ENCODE assay signal across 8 cellular contexts in genomic region chr1:230067871-230068814, GRCh38. TPM values are rescaled to one million over a fixed set of nuclear protein-coding genes. Genes with fewer than 3 reads are reported as not detected.
DNase-seq lines count a peak whose midpoint lies in the region; ATAC-seq and TF ChIP-seq lines count a peak whose summit lies in the region.

No MANE protein-coding gene starts in this region.

- H3K4me3 ChIP-seq in neural progenitor cell: peak overlapping the region; percentile 99

- H3K9ac ChIP-seq in neural progenitor cell: peak overlapping the region; percentile 59

- H3K79me2 ChIP-seq in neural progenitor cell (ENCODE audit: low read depth): peaks cover 54% of the 10 kb centered on the region

- H3F3A ChIP-seq in neural progenitor cell (ENCODE audit: low read depth): peaks cover 38% of the 10 kb centered on the region

- peaks cover 22% of the 10 kb centered on the region for H3K4me1 ChIP-seq in neural progenitor cell

- H3K4me2 ChIP-seq in neural progenitor cell: peak overlapping the region; percentile 91

- no peaks in the 10 kb centered on the region for H3K36me3 Mint-ChIP-seq in activated naive CD4-positive, alpha-beta T cell treated with anti-CD3 and anti-CD28 coated beads, Interleukin-2, amount 10 ng/mL, durations not matched to agents 7 days and 5 days
- no peaks in the 10 kb centered on the region for H3K36me3 Mint-ChIP-seq in glutamatergic neuron (ENCODE audit: unreplicated experiment)
- H3K36me3 Mint-ChIP-seq in neural progenitor cell: no peaks in the 10 kb centered on the region

- H4K20me1 ChIP-seq in neural progenitor cell (ENCODE audit: low read depth): peaks cover 55% of the 10 kb centered on the region

- peaks cover 3% of the 10 kb centered on the region for H3K27me3 Mint-ChIP-seq in activated naive CD4-positive, alpha-beta T cell treated with anti-CD3 and anti-CD28 coated beads, Interleukin-2, amount 10 ng/mL, durations not matched to agents 7 days and 5 days
- H3K27me3 Mint-ChIP-seq in glutamatergic neuron (ENCODE audit: unreplicated experiment): peaks cover 5% of the 10 kb centered on the region
- H3K27me3 Mint-ChIP-seq in neural progenitor cell (ENCODE audit: insufficient read depth, low read depth): peaks cover 5% of the 10 kb centered on the region

- DNase-seq in GM13977 (ENCODE audit: low spot score) (peak; percentile 50), NCI-H2227 treated with DMSO at 0.1 percent for 48 hours (lab: John Stamatoyannopoulos, UW) (peak; percentile 3), glutamatergic neuron (peak; percentile 63), neural progenitor cell (ENCODE audit: low spot score) (peak; percentile 70), cortex of kidney (lab: John Stamatoyannopoulos, UW) (no peak), SKM-1 treated with dmso at 0.1 percent for 144 hours (lab: John Stamatoyannopoulos, UW; ENCODE audit: unreplicated experiment) (no peak)
- peak; percentile 53 for DNase-seq in activated naive CD4-positive, alpha-beta T cell treated with anti-CD3 and anti-CD28 coated beads, Interleukin-2, amount 10 ng/mL, durations not matched to agents 7 days and 5 days

- H2AFZ ChIP-seq in neural progenitor cell (replicated peaks): peak overlapping the region; percentile 94

- peak overlapping the region; percentile 88 for H3K4me3 Mint-ChIP-seq in activated naive CD4-positive, alpha-beta T cell treated with anti-CD3 and anti-CD28 coated beads, Interleukin-2, amount 10 ng/mL, durations not matched to agents 7 days and 5 days
- peak overlapping the region; percentile 92 for H3K4me3 Mint-ChIP-seq in glutamatergic neuron (ENCODE audit: unreplicated experiment)
- H3K4me3 Mint-ChIP-seq in neural progenitor cell: peak overlapping the region; percentile 93

- peak; percentile 7 for TF ChIP-seq CTCF in GM13977 (IDR thresholded peaks at IDR 0.05; ENCODE audit: extremely low read depth, insufficient read depth, missing control alignments)
- no peak for TF ChIP-seq CTCF in glutamatergic neuron (IDR thresholded peaks at IDR 0.05; ENCODE audit: partially characterized antibody, unreplicated experiment)
- TF ChIP-seq CTCF in neural progenitor cell (IDR thresholded peaks at IDR 0.05): peak; percentile 16

- H3K9me3 Mint-ChIP-seq in activated naive CD4-positive, alpha-beta T cell treated with anti-CD3 and anti-CD28 coated beads, Interleukin-2, amount 10 ng/mL, durations not matched to agents 7 days and 5 days: peaks cover 6% of the 10 kb centered on the region
- peaks cover 6% of the 10 kb centered on the region for H3K9me3 Mint-ChIP-seq in glutamatergic neuron (ENCODE audit: unreplicated experiment)
- peaks cover 4% of the 10 kb centered on the region for H3K9me3 Mint-ChIP-seq in neural progenitor cell

- CTCF ChIA-PET in activated naive CD4-positive, alpha-beta T cell treated with anti-CD3 and anti-CD28 coated beads, Interleukin-2, amount 10 ng/mL, durations not matched to agents 7 days and 5 days (lab: Charles Lee): no interaction called here

- H3K27ac ChIP-seq in neural progenitor cell: no peak overlapping the region

- peaks cover 17% of the 10 kb centered on the region for H3K27me3 ChIP-seq in neural progenitor cell

- ATAC-seq in HG03139 (IDR thresholded peaks at IDR 0.05; ENCODE audit: unreplicated experiment): no peak

- no peaks in the 10 kb centered on the region for H3K9me3 ChIP-seq in neural progenitor cell (ENCODE audit: low read depth)

- H3K27ac Mint-ChIP-seq in activated naive CD4-positive, alpha-beta T cell treated with anti-CD3 and anti-CD28 coated beads, Interleukin-2, amount 10 ng/mL, durations not matched to agents 7 days and 5 days: peak overlapping the region; percentile 85
- H3K27ac Mint-ChIP-seq in glutamatergic neuron (ENCODE audit: unreplicated experiment) (peak overlapping the region; percentile 60), neural progenitor cell (peak overlapping the region; percentile 93)

- no peaks in the 10 kb centered on the region for H3K36me3 ChIP-seq in neural progenitor cell

- peaks cover 40% of the 10 kb centered on the region for H3K4me1 Mint-ChIP-seq in activated naive CD4-positive, alpha-beta T cell treated with anti-CD3 and anti-CD28 coated beads, Interleukin-2, amount 10 ng/mL, durations not matched to agents 7 days and 5 days
- H3K4me1 Mint-ChIP-seq in glutamatergic neuron (ENCODE audit: low read depth, unreplicated experiment) (peaks cover 12% of the 10 kb centered on the region), neural progenitor cell (peaks cover 40% of the 10 kb centered on the region)

- in situ Hi-C loops in GM13977 (cut with MboI; ENCODE audit: low pct_unique_long_range_greater_than_20kb, low sequenced_read_pairs, unreplicated experiment): no loop called here

RNA-seq across cellular contexts. Expression of gene GALNT2, which starts 1.1 kb away (rescaled TPM):
- total RNA-seq in glutamatergic neuron (ENCODE audit: unreplicated experiment) (35.2 TPM), neural progenitor cell (ENCODE audit: low replicate concordance) (37.6 and 61.4 TPM in 2 replicates)

Comparison
In these comparisons a context has a peak if more than half of its experiments do, and no peak if none do; other contexts are left out.
1. DNase-seq: peak in GM13977 (single experiment), NCI-H2227 treated with DMSO at 0.1 percent for 48 hours (single experiment), activated naive CD4-positive, alpha-beta T cell treated with anti-CD3 and anti-CD28 coated beads, Interleukin-2, amount 10 ng/mL, durations not matched to agents 7 days and 5 days (single experiment), glutamatergic neuron (single experiment) and neural progenitor cell (single experiment); none in cortex of kidney (single experiment) and SKM-1 treated with dmso at 0.1 percent for 144 hours (single experiment).
2. Peak in every context shown above with its lines, with median percentiles within 50 percentile points of each other: H3K27ac Mint-ChIP-seq and H3K4me3 Mint-ChIP-seq.